1 cellular context compared by ENCODE assay signal in genomic region chr14:34420547-34421150, GRCh38.
TF ChIP-seq lines count a peak whose summit lies in the region.

No MANE protein-coding gene starts in this region.

TF ChIP-seq in HepG2, 621 proteins besides CTCF, POLR2A, EP300 and RAD21 (continued from another document):
- TF ChIP-seq, protein P1, sequence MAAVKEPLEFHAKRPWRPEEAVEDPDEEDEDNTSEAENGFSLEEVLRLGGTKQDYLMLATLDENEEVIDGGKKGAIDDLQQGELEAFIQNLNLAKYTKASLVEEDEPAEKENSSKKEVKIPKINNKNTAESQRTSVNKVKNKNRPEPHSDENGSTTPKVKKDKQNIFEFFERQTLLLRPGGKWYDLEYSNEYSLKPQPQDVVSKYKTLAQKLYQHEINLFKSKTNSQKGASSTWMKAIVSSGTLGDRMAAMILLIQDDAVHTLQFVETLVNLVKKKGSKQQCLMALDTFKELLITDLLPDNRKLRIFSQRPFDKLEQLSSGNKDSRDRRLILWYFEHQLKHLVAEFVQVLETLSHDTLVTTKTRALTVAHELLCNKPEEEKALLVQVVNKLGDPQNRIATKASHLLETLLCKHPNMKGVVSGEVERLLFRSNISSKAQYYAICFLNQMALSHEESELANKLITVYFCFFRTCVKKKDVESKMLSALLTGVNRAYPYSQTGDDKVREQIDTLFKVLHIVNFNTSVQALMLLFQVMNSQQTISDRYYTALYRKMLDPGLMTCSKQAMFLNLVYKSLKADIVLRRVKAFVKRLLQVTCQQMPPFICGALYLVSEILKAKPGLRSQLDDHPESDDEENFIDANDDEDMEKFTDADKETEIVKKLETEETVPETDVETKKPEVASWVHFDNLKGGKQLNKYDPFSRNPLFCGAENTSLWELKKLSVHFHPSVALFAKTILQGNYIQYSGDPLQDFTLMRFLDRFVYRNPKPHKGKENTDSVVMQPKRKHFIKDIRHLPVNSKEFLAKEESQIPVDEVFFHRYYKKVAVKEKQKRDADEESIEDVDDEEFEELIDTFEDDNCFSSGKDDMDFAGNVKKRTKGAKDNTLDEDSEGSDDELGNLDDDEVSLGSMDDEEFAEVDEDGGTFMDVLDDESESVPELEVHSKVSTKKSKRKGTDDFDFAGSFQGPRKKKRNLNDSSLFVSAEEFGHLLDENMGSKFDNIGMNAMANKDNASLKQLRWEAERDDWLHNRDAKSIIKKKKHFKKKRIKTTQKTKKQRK (IDR thresholded peaks at IDR 0.05; ENCODE audit: low read length): no peak
- TF ChIP-seq ZNF788 (CRISPR knock-in tag; IDR thresholded peaks at IDR 0.05; ENCODE audit: borderline replicate concordance) (0 out of 2 replicates have a peak, but pooled peaks have one; percentile 40), ZNF138 (CRISPR knock-in tag; IDR thresholded peaks at IDR 0.05; ENCODE audit: low read depth) (no peak), DDIT3 (CRISPR knock-in tag; IDR thresholded peaks at IDR 0.05) (no peak), ZNF562 (CRISPR knock-in tag; IDR thresholded peaks at IDR 0.05; ENCODE audit: borderline replicate concordance) (peak; percentile 93), SETDB1 (CRISPR knock-in tag; IDR thresholded peaks at IDR 0.05; ENCODE audit: borderline replicate concordance) (0 out of 2 replicates have a peak, but pooled peaks have one; percentile 23), ZNF775 (CRISPR knock-in tag; IDR thresholded peaks at IDR 0.05; ENCODE audit: borderline replicate concordance) (no peak), ARID2 (CRISPR knock-in tag; IDR thresholded peaks at IDR 0.05; ENCODE audit: borderline replicate concordance) (no peak), ZNF382 (CRISPR knock-in tag; IDR thresholded peaks at IDR 0.05; ENCODE audit: borderline replicate concordance) (no peak)
- TF ChIP-seq, protein P2, sequence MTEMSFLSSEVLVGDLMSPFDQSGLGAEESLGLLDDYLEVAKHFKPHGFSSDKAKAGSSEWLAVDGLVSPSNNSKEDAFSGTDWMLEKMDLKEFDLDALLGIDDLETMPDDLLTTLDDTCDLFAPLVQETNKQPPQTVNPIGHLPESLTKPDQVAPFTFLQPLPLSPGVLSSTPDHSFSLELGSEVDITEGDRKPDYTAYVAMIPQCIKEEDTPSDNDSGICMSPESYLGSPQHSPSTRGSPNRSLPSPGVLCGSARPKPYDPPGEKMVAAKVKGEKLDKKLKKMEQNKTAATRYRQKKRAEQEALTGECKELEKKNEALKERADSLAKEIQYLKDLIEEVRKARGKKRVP (CRISPR knock-in tag; IDR thresholded peaks at IDR 0.05): no peak
- TF ChIP-seq, protein P3, sequence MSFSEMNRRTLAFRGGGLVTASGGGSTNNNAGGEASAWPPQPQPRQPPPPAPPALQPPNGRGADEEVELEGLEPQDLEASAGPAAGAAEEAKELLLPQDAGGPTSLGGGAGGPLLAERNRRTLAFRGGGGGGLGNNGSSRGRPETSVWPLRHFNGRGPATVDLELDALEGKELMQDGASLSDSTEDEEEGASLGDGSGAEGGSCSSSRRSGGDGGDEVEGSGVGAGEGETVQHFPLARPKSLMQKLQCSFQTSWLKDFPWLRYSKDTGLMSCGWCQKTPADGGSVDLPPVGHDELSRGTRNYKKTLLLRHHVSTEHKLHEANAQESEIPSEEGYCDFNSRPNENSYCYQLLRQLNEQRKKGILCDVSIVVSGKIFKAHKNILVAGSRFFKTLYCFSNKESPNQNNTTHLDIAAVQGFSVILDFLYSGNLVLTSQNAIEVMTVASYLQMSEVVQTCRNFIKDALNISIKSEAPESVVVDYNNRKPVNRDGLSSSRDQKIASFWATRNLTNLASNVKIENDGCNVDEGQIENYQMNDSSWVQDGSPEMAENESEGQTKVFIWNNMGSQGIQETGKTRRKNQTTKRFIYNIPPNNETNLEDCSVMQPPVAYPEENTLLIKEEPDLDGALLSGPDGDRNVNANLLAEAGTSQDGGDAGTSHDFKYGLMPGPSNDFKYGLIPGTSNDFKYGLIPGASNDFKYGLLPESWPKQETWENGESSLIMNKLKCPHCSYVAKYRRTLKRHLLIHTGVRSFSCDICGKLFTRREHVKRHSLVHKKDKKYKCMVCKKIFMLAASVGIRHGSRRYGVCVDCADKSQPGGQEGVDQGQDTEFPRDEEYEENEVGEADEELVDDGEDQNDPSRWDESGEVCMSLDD (CRISPR knock-in tag; IDR thresholded peaks at IDR 0.05; ENCODE audit: borderline replicate concordance): no peak
